1 cellular context compared by ENCODE assay signal in the genomic region with DNA sequence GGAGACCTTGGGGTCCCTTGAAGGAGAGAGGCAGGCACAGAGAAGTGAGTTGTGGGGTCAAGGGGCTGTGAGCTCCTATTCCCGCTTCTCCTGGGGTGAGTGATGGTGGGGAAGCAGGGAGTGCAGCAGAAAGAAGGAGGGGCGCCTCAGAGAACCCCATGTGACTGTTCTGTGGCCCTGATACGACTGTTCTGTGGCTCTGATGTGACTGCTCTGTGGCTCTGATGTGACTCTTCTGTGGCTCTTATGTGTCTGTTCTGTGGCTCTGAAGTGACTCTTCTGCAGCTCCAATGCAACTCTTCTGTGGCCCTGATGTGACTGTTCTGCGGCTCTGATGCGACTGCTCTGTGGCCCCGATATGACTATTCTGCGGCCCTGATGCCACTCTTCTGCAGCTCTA.
TF ChIP-seq lines count a peak whose summit lies in the region.

No MANE protein-coding gene starts in this region.

TF ChIP-seq in SK-N-SH, 30 proteins besides CTCF, POLR2A, EP300 and RAD21 (continued from another document):
- TF ChIP-seq IRF3 (IDR thresholded peaks at IDR 0.05; ENCODE audit: low read depth, low read length) (no peak), NFIC (IDR thresholded peaks at IDR 0.05; ENCODE audit: borderline replicate concordance) (no peak), FOSL2 (IDR thresholded peaks at IDR 0.05; ENCODE audit: borderline replicate concordance, low read depth) (no peak)
TF ChIP-seq in SK-N-SH: peak in this region for 0.
